Comparison of ENCODE assay signal across 9 cellular contexts in genomic region chr14:79278798-79279644, GRCh38.
DNase-seq lines count a peak whose midpoint lies in the region; ATAC-seq and TF ChIP-seq lines count a peak whose summit lies in the region.
"Had no signal": no experiment of that assay in that cellular context is flagged by ENCODE, and none has a peak within 500 bp of the region (broad histone marks: within the 10 kb centered on the region; RNA-seq: fewer than 3 reads in every experiment).

No MANE protein-coding gene starts in this region.

- peaks cover 0 to 5% of the 10 kb centered on the region in 2 donors for H3K4me1 Mint-ChIP-seq in effector memory CD8-positive, alpha-beta T cell (ENCODE audit: low read depth in 2 of 2)

- peak in 1 of 7 experiments; percentile 9 for TF ChIP-seq CTCF in body of pancreas (IDR thresholded peaks at IDR 0.05)

- DNase-seq in NCI-H2029 (lab: John Stamatoyannopoulos, UW) (peak; percentile 26), NCI-H2029 treated with DMSO at 0.1 percent for 48 hours (lab: John Stamatoyannopoulos, UW) (no peak), NCI-H2107 (lab: John Stamatoyannopoulos, UW) (peak; percentile 94), body of pancreas (peak; percentile 90 to 94 (median 94)), hypothalamus (lab: John Stamatoyannopoulos, UW) (peak in 37 of 51 donors; percentile 2 to 69 (median 32)), putamen (ENCODE audit: low spot score) (peak; percentile 70)
- DNase-seq in effector memory CD8-positive, alpha-beta T cell: no peak

- H3K27ac Mint-ChIP-seq in effector memory CD8-positive, alpha-beta T cell: no peak overlapping the region

- no peaks in the 10 kb centered on the region for H3K36me3 Mint-ChIP-seq in effector memory CD8-positive, alpha-beta T cell (ENCODE audit: insufficient read depth)

- H3K4me1 ChIP-seq in body of pancreas: peaks cover 34% of the 10 kb centered on the region

- H3K36me3 ChIP-seq in body of pancreas (replicated peaks in 1 of 2; ENCODE audit: insufficient read depth in 1 of 2, low read depth in 2 of 2): no peaks in the 10 kb centered on the region

- no peaks in the 10 kb centered on the region for H3K9me3 ChIP-seq in body of pancreas

- ATAC-seq in body of pancreas: peak; percentile 97
- no peak for ATAC-seq in GM21576 (IDR thresholded peaks at IDR 0.05; ENCODE audit: unreplicated experiment)
- ATAC-seq in effector memory CD8-positive, alpha-beta T cell (replicated peaks): no peak

- no peak overlapping the region for H3K4me3 Mint-ChIP-seq in effector memory CD8-positive, alpha-beta T cell

- intact Hi-C loops in body of pancreas (cut with DNase I): no loop called here

- TF ChIP-seq POLR2A in body of pancreas (IDR thresholded peaks at IDR 0.05): peak; percentile 93 to 96 (median 93)

- peak overlapping the region; percentile 45 to 60 for H3K4me3 ChIP-seq in body of pancreas

- peaks cover 20 to 36% of the 10 kb centered on the region in 2 donors for H3K27me3 Mint-ChIP-seq in effector memory CD8-positive, alpha-beta T cell

- 0 to 1% methylated on average over 47 to 67 of the region's 67 CpGs for WGBS in body of pancreas, 2 donors

- H3K27ac ChIP-seq in body of pancreas: peak overlapping the region; percentile 30 to 59 (median 55)
- H3K27ac ChIP-seq: 22Rv1 had no signal

- H3K27me3 ChIP-seq in body of pancreas: no peaks in the 10 kb centered on the region

- H3K9me3 Mint-ChIP-seq in effector memory CD8-positive, alpha-beta T cell: peaks cover 4 to 21% of the 10 kb centered on the region in 2 donors

Comparison
In these comparisons a context has a peak if more than half of its experiments do, and no peak if none do; other contexts are left out.
1. DNase-seq: peak in NCI-H2029 (single experiment), NCI-H2107 (single experiment), body of pancreas (4 of 4), hypothalamus (37 of 51) and putamen (single experiment); none in NCI-H2029 treated with DMSO at 0.1 percent for 48 hours (single experiment) and effector memory CD8-positive, alpha-beta T cell (0 of 3).